In the genomic region with DNA sequence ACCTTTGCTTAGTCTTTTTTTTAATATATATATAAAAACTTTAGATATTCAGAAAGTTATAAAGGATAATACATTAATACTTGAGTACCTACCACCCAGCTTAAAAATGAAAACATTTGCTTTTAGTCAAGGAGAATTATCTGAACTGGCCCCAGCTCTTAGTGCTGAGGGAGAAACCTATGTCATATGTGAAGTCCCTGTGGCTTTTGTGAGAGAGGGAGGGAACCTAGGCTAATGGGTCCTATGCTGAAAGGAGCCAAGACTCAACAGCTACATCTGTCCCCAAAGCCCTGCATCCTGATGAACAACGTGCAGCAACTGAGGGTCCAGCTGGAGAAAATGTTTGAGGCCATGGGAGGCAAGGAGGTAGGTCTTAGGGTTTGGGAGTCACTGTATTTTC, we compare ENCODE assay signal across 1 cellular context.
TF ChIP-seq lines count a peak whose summit lies in the region.

No MANE protein-coding gene starts in this region.

TF ChIP-seq in GM12878, 131 proteins besides CTCF, POLR2A, EP300 and RAD21:
- TF ChIP-seq RCOR1 (conservative IDR thresholded peaks at IDR 0.05; ENCODE audit: low read depth, low read length): no peak
- TF ChIP-seq, protein P1, sequence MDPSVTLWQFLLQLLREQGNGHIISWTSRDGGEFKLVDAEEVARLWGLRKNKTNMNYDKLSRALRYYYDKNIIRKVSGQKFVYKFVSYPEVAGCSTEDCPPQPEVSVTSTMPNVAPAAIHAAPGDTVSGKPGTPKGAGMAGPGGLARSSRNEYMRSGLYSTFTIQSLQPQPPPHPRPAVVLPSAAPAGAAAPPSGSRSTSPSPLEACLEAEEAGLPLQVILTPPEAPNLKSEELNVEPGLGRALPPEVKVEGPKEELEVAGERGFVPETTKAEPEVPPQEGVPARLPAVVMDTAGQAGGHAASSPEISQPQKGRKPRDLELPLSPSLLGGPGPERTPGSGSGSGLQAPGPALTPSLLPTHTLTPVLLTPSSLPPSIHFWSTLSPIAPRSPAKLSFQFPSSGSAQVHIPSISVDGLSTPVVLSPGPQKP (IDR thresholded peaks at IDR 0.05; ENCODE audit: low read depth, low read length): no peak
- TF ChIP-seq BCL11A (IDR thresholded peaks at IDR 0.05; ENCODE audit: low read depth, low read length): no peak
